In the genomic region with DNA sequence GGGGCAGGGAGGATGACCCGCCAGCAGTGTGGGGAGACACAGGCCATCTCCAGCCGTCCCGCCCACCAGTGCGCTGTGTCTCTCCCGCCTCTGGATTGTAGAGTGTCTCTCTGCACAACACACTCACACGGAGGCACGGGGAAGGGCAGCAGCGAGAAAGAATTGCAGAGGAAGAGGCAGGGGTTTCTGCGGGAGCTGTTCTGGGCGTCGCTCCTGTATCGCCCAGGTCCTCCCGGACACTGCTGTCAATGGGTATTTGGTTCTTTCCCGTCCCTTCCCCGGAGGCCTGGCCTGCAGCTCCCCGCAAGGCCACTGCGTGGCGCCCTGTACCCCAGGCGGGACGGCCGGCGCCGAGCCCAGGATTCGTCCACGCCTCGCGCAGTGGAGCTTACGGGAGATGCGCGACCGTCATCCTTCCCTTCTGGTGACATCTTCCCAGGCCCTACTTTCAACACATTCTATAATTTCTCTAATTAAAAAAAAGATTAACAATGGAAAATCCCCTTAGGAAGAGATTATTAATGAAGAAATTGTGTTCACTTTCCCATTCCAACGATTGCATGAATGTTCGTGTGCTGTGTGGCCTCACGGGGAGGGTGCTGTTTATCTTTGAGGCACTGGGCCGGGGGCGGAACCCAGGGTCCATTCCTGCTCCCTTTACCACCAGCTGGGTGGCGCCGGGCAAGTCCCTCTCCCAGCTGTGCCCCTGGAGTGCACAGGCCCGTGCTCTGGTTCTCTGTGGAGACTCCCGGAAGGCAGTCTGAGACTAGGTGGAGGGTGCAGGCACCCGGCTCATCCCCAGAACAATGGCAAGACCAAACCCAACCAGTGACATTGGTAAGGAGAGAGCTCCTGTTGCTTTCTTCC, we compare ENCODE assay signal across 1 cellular context.
TF ChIP-seq lines count a peak whose summit lies in the region.

No MANE protein-coding gene starts in this region.

TF ChIP-seq in GM12878, 131 proteins besides CTCF, POLR2A, EP300 and RAD21 (continued from another document):
- TF ChIP-seq, protein P1, sequence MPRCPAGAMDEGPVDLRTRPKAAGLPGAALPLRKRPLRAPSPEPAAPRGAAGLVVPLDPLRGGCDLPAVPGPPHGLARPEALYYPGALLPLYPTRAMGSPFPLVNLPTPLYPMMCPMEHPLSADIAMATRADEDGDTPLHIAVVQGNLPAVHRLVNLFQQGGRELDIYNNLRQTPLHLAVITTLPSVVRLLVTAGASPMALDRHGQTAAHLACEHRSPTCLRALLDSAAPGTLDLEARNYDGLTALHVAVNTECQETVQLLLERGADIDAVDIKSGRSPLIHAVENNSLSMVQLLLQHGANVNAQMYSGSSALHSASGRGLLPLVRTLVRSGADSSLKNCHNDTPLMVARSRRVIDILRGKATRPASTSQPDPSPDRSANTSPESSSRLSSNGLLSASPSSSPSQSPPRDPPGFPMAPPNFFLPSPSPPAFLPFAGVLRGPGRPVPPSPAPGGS (IDR thresholded peaks at IDR 0.05; ENCODE audit: borderline replicate concordance, insufficient read depth, low read depth, low read length, poor library complexity, severe bottlenecking): no peak
